8 cellular contexts compared by ENCODE assay signal in genomic region chr5:72848474-72849428, GRCh38. TPM values are rescaled to one million over a fixed set of nuclear protein-coding genes. Genes with fewer than 3 reads are reported as not detected.
A peak's percentile ranks its signal among the peaks of the same experiment; 100 is the strongest.
DNase-seq lines count a peak whose midpoint lies in the region; ATAC-seq, FAIRE-seq and TF ChIP-seq lines count a peak whose summit lies in the region.

No MANE protein-coding gene starts in this region.

- no peak for TF ChIP-seq POLR2A in A549 (IDR thresholded peaks at IDR 0.05; ENCODE audit: low read length)

- TF ChIP-seq RAD21 in A549 (conservative IDR thresholded peaks at IDR 0.05 in 1 of 2, IDR thresholded peaks at IDR 0.05 in 1 of 2): no peak

- H3K9ac ChIP-seq in OCI-LY3 (ENCODE audit: low read length) (peak overlapping the region; percentile 96), neural progenitor cell (peak overlapping the region; percentile 54), subcutaneous abdominal adipose tissue (ENCODE audit: low read length in 5 of 5) (peak overlapping the region; percentile 87 to 93 (median 89))

- peak overlapping the region; percentile 95 for H3K4me3 Mint-ChIP-seq in activated T-helper 2 cell treated with anti-CD3 and anti-CD28 coated beads, Interferon-gamma antibody, Interleukin-2, Interleukin-4, amounts not matched to agents 10 μg/mL and 5 μg/mL and 100 μg/mL, durations not matched to agents 14 hours and 24 hours and 36 hours (ENCODE audit: low read depth)
- H3K4me3 Mint-ChIP-seq in neural progenitor cell: peak overlapping the region; percentile 99

- H3K4me2 ChIP-seq in A549 (peak overlapping the region; percentile 93), OCI-LY3 (ENCODE audit: low read length) (peak overlapping the region; percentile 90), neural progenitor cell (peak overlapping the region; percentile 79)

- no peak for TF ChIP-seq CTCF in A549 (IDR thresholded peaks at IDR 0.05)
- TF ChIP-seq CTCF in OCI-LY3 (IDR thresholded peaks at IDR 0.05; ENCODE audit: low read depth, low read length): no peak
- no peak for TF ChIP-seq CTCF in fibroblast of villous mesenchyme (IDR thresholded peaks at IDR 0.05; ENCODE audit: insufficient read depth, low read depth, low read length)
- TF ChIP-seq CTCF in neural progenitor cell (IDR thresholded peaks at IDR 0.05): no peak

- no peak for TF ChIP-seq EP300 in A549 (IDR thresholded peaks at IDR 0.05)

- H3K36me3 ChIP-seq in OCI-LY3 (replicated peaks; ENCODE audit: low read depth, low read length) (peaks cover 29% of the 10 kb centered on the region), neural progenitor cell (peaks cover 28% of the 10 kb centered on the region), subcutaneous abdominal adipose tissue (ENCODE audit: control insufficient read depth in 5 of 5, insufficient read depth in 5 of 5, low read length in 5 of 5) (peaks cover 0 to 5% (median 2%) of the 10 kb centered on the region in 5 donors)

- peak overlapping the region; percentile 97 for H3K27ac Mint-ChIP-seq in activated T-helper 2 cell treated with anti-CD3 and anti-CD28 coated beads, Interferon-gamma antibody, Interleukin-2, Interleukin-4, amounts not matched to agents 10 μg/mL and 5 μg/mL and 100 μg/mL, durations not matched to agents 14 hours and 24 hours and 36 hours
- peak overlapping the region; percentile 89 for H3K27ac Mint-ChIP-seq in neural progenitor cell

- intact Hi-C loops in activated T-helper 2 cell treated with anti-CD3 and anti-CD28 coated beads, Interferon-gamma antibody, Interleukin-2, Interleukin-4, amounts not matched to agents 10 μg/mL and 5 μg/mL and 100 μg/mL, durations not matched to agents 14 hours and 24 hours and 36 hours (cut with micrococcal nuclease): loop anchor here (1.0 to 5.0 kb wide), 4 partner anchors 23 to 540 kb away; no protein-coding TSS in a partner anchor

- H2AFZ ChIP-seq in OCI-LY3 (ENCODE audit: low read depth, low read length) (no peak overlapping the region), neural progenitor cell (replicated peaks) (peak overlapping the region; percentile 27)

- ATAC-seq in A549 (peak; percentile 49 to 62), GM18498 (IDR thresholded peaks at IDR 0.05; ENCODE audit: unreplicated experiment) (peak; percentile 58), HG02938 (IDR thresholded peaks at IDR 0.05; ENCODE audit: unreplicated experiment) (peak; percentile 54)

- peaks cover 29% of the 10 kb centered on the region for H4K20me1 ChIP-seq in OCI-LY3 (ENCODE audit: insufficient read depth, low read length)
- H4K20me1 ChIP-seq in neural progenitor cell (ENCODE audit: low read depth): peaks cover 87% of the 10 kb centered on the region

- H3K4me3 ChIP-seq in A549 (peak overlapping the region; percentile 82), OCI-LY3 (ENCODE audit: low read length) (peak overlapping the region; percentile 100), fibroblast of villous mesenchyme (ENCODE audit: low read depth, low read length) (peak overlapping the region; percentile 84), neural progenitor cell (peak overlapping the region; percentile 77), subcutaneous abdominal adipose tissue (ENCODE audit: low read depth in 1 of 5, low read length in 5 of 5) (peak overlapping the region; percentile 92 to 97 (median 93))

- H3K27me3 ChIP-seq in OCI-LY3 (ENCODE audit: low read depth, low read length) (no peaks in the 10 kb centered on the region), neural progenitor cell (no peaks in the 10 kb centered on the region), subcutaneous abdominal adipose tissue (ENCODE audit: control insufficient read depth in 5 of 5, insufficient read depth in 4 of 5, low read length in 5 of 5) (no peaks in the 10 kb centered on the region)

- H3K36me3 Mint-ChIP-seq in activated T-helper 2 cell treated with anti-CD3 and anti-CD28 coated beads, Interferon-gamma antibody, Interleukin-2, Interleukin-4, amounts not matched to agents 10 μg/mL and 5 μg/mL and 100 μg/mL, durations not matched to agents 14 hours and 24 hours and 36 hours (ENCODE audit: low read depth): peaks cover 33% of the 10 kb centered on the region
- peaks cover 12% of the 10 kb centered on the region for H3K36me3 Mint-ChIP-seq in neural progenitor cell

- peaks cover 63% of the 10 kb centered on the region for H3K4me1 ChIP-seq in A549
- H3K4me1 ChIP-seq in OCI-LY3 (ENCODE audit: low read length): peaks cover 44% of the 10 kb centered on the region
- peaks cover 37% of the 10 kb centered on the region for H3K4me1 ChIP-seq in neural progenitor cell
- H3K4me1 ChIP-seq in subcutaneous abdominal adipose tissue (ENCODE audit: control insufficient read depth in 5 of 5, insufficient read depth in 5 of 5, low read length in 5 of 5): peaks cover 3 to 64% (median 40%) of the 10 kb centered on the region in 5 donors

- POLR2A ChIA-PET in A549 (lab: Yijun Ruan, JAX): interaction anchor here (0.6 to 2.3 kb wide), 4 partner anchors 10 to 238 kb away, joined by 3 to 7 read pairs (median 5); no protein-coding TSS in a partner anchor

- H3K9me3 Mint-ChIP-seq in activated T-helper 2 cell treated with anti-CD3 and anti-CD28 coated beads, Interferon-gamma antibody, Interleukin-2, Interleukin-4, amounts not matched to agents 10 μg/mL and 5 μg/mL and 100 μg/mL, durations not matched to agents 14 hours and 24 hours and 36 hours: no peaks in the 10 kb centered on the region
- no peaks in the 10 kb centered on the region for H3K9me3 Mint-ChIP-seq in neural progenitor cell

- CTCF ChIA-PET in A549 (lab: Yijun Ruan, JAX): interaction anchor here (0.8 to 1.5 kb wide), 5 partner anchors 12 to 292 kb away, joined by 3 to 6 read pairs (median 3); no protein-coding TSS in a partner anchor

- H3K79me2 ChIP-seq in OCI-LY3 (ENCODE audit: low read length) (peaks cover 80% of the 10 kb centered on the region), neural progenitor cell (ENCODE audit: low read depth) (peaks cover 97% of the 10 kb centered on the region)

- H3K27me3 Mint-ChIP-seq in activated T-helper 2 cell treated with anti-CD3 and anti-CD28 coated beads, Interferon-gamma antibody, Interleukin-2, Interleukin-4, amounts not matched to agents 10 μg/mL and 5 μg/mL and 100 μg/mL, durations not matched to agents 14 hours and 24 hours and 36 hours (ENCODE audit: low read depth): peaks cover 14% of the 10 kb centered on the region
- H3K27me3 Mint-ChIP-seq in neural progenitor cell (ENCODE audit: insufficient read depth, low read depth): peaks cover 2% of the 10 kb centered on the region

- peaks cover 9% of the 10 kb centered on the region for H3F3A ChIP-seq in neural progenitor cell (ENCODE audit: low read depth)

- H3K27ac ChIP-seq in A549 (peak overlapping the region; percentile 95 to 100), OCI-LY3 (ENCODE audit: low read length) (peak overlapping the region; percentile 89), neural progenitor cell (peak overlapping the region; percentile 81), subcutaneous abdominal adipose tissue (ENCODE audit: low read depth, low read length) (peak overlapping the region; percentile 92)

- WGBS in A549 (ENCODE audit: missing lambda C conversion rate): 2% methylated on average over 8 of the region's 81 CpGs

- no peak for FAIRE-seq in A549 (lab: Jason Lieb, UNC)

- H3K4me1 Mint-ChIP-seq in activated T-helper 2 cell treated with anti-CD3 and anti-CD28 coated beads, Interferon-gamma antibody, Interleukin-2, Interleukin-4, amounts not matched to agents 10 μg/mL and 5 μg/mL and 100 μg/mL, durations not matched to agents 14 hours and 24 hours and 36 hours (ENCODE audit: low read depth): peaks cover 41% of the 10 kb centered on the region
- H3K4me1 Mint-ChIP-seq in neural progenitor cell: peaks cover 42% of the 10 kb centered on the region

- H3K9me3 ChIP-seq in A549 (no peaks in the 10 kb centered on the region), OCI-LY3 (ENCODE audit: insufficient read depth, low read length) (no peaks in the 10 kb centered on the region), neural progenitor cell (ENCODE audit: low read depth) (no peaks in the 10 kb centered on the region), subcutaneous abdominal adipose tissue (ENCODE audit: control insufficient read depth in 5 of 5, low read length in 5 of 5) (no peaks in the 10 kb centered on the region)

- DNase-seq in A549 (ENCODE audit: low read depth in 1 of 2, low spot score in 1 of 2) (peak; percentile 30 to 40), fibroblast of villous mesenchyme (ENCODE audit: low read depth) (peak; percentile 41), neural progenitor cell (ENCODE audit: low spot score) (peak; percentile 77)
- peak; percentile 36 for DNase-seq in activated T-helper 2 cell treated with anti-CD3 and anti-CD28 coated beads, Interferon-gamma antibody, Interleukin-2, Interleukin-4, amounts not matched to agents 10 μg/mL and 5 μg/mL and 100 μg/mL, durations not matched to agents 14 hours and 24 hours and 36 hours (ENCODE audit: low spot score)

TF ChIP-seq in A549, 52 proteins besides CTCF, POLR2A, EP300 and RAD21 (continues in another document):
- TF ChIP-seq HOXB13 (CRISPR knock-in tag; IDR thresholded peaks at IDR 0.05; ENCODE audit: low read depth) (no peak), FOSB (CRISPR knock-in tag; IDR thresholded peaks at IDR 0.05) (no peak), KDM1A (IDR thresholded peaks at IDR 0.05; ENCODE audit: low read depth) (no peak), TP53 (CRISPR knock-in tag; IDR thresholded peaks at IDR 0.05) (0 out of 2 replicates have a peak, but pooled peaks have one; percentile 6), RNF2 (IDR thresholded peaks at IDR 0.05; ENCODE audit: borderline replicate concordance, low read depth) (no peak), EHMT2 (IDR thresholded peaks at IDR 0.05; ENCODE audit: low read depth) (no peak), ZC3H11A (IDR thresholded peaks at IDR 0.05) (no peak), PHF8 (IDR thresholded peaks at IDR 0.05; ENCODE audit: borderline replicate concordance, low read depth) (no peak), ZFP36 (IDR thresholded peaks at IDR 0.05; ENCODE audit: borderline replicate concordance, partially characterized antibody) (no peak)

RNA-seq across cellular contexts. Expression of gene TNPO1, which starts 32.3 kb away (rescaled TPM):
- polyA plus RNA-seq in A549 (2011; rRNA removed) (286 and 350 TPM in 2 replicates), A549 (2017; fragmentation: RNase III; extraction: RNeasy Plus Mini Kit Qiagen cat#74134 plus additional on column Dnase treatment) (199 to 253 TPM (median 231 TPM) in 3 replicates)
- 53.6 and 55.5 TPM in 2 replicates for polyA plus RNA-seq in A549 (2012; cell fraction: cytosol; rRNA removed)
- polyA plus RNA-seq in A549 (2012; cell fraction: nucleus; rRNA removed): 26.6 and 39.4 TPM in 2 replicates
- 355 and 454 TPM in 2 replicates for polyA minus RNA-seq in A549 (2011; rRNA and poly(A)+ RNA removed)
- 112 and 121 TPM in 2 replicates for total RNA-seq in activated T-helper 2 cell treated with anti-CD3 and anti-CD28 coated beads, Interferon-gamma antibody, Interleukin-2, Interleukin-4, amounts not matched to agents 10 μg/mL and 5 μg/mL and 100 μg/mL, durations not matched to agents 14 hours and 24 hours and 36 hours
- total RNA-seq in fibroblast of villous mesenchyme (225 and 412 TPM in 2 replicates), neural progenitor cell (ENCODE audit: low replicate concordance) (194 and 316 TPM in 2 replicates)

Comparison
In these comparisons a context has a peak if more than half of its experiments do, and no peak if none do; other contexts are left out.
1. Peak in every context shown above with its lines: DNase-seq, ATAC-seq, H3K4me3 ChIP-seq and H3K27ac ChIP-seq.